In the genomic region with DNA sequence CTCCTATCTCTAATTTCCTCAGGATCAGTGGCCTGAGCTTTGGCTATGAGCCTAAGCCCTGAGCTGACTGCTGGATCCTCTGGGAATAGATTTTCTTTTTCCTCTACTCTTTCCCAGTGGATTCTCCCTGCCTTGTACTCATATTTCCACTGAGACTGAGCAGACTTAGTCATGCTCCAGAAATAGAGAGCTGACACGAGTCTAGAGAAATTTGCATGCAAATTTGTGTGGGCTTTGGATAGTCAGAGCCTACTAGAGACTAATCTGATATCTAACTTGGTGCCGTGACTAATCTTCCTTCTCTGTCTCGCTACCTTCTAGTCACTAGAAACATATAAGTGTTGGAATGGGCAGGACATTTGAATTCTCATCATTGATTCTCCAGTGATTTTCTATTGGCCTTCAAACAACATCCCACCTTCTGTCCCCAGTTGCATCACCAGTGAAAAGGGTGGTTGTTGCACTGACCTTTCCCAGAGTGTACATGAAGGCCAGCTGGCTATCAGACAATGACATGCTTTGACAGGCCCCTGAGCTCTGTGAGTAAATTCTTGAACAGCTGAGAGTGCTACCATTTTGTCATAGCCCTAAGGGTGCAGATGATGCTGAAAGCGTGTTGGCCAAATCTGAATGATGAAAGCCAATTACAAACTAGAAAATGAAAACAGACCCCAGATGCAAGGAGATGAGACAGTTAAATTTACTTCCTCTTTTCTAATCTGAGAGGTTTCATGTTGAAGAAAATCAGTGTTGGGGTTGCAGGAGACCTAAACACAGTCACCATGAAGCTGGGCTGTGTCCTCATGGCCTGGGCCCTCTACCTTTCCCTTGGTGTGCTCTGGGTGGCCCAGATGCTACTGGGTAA, we compare ENCODE assay signal across 1 cellular context.
TF ChIP-seq lines count a peak whose summit lies in the region.

A gene with protein sequence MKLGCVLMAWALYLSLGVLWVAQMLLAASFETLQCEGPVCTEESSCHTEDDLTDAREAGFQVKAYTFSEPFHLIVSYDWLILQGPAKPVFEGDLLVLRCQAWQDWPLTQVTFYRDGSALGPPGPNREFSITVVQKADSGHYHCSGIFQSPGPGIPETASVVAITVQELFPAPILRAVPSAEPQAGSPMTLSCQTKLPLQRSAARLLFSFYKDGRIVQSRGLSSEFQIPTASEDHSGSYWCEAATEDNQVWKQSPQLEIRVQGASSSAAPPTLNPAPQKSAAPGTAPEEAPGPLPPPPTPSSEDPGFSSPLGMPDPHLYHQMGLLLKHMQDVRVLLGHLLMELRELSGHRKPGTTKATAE (plus strand): TSS at position 747 of the 865 bp plus-strand sequence. CDS start 36 bp downstream, at position 783.

TF ChIP-seq in K562, 482 proteins besides CTCF, POLR2A, EP300 and RAD21 (continued from another document and continues in another):
- TF ChIP-seq ZBTB40 (IDR thresholded peaks at IDR 0.05): no peak
- TF ChIP-seq ZBTB40 (CRISPR knock-in tag; IDR thresholded peaks at IDR 0.05): no peak
- no peak for TF ChIP-seq SMAD1 (IDR thresholded peaks at IDR 0.05; ENCODE audit: low read depth, low read length, partially characterized antibody)
- no peak for TF ChIP-seq MYBL2 (IDR thresholded peaks at IDR 0.05; ENCODE audit: low read depth)
- no peak for TF ChIP-seq MYBL2 (CRISPR knock-in tag; IDR thresholded peaks at IDR 0.05; ENCODE audit: borderline replicate concordance)
- TF ChIP-seq MEF2A (IDR thresholded peaks at IDR 0.05; ENCODE audit: control insufficient read depth, low read depth, low read length): peak; percentile 98
- 0 out of 2 replicates have a peak, but pooled peaks have one; percentile 25 for TF ChIP-seq ZNF395 (CRISPR knock-in tag; IDR thresholded peaks at IDR 0.05)
- no peak for TF ChIP-seq SLC30A9 (CRISPR knock-in tag; IDR thresholded peaks at IDR 0.05)
- no peak for TF ChIP-seq NUFIP1 (IDR thresholded peaks at IDR 0.05; ENCODE audit: partially characterized antibody)
- TF ChIP-seq, protein P1, sequence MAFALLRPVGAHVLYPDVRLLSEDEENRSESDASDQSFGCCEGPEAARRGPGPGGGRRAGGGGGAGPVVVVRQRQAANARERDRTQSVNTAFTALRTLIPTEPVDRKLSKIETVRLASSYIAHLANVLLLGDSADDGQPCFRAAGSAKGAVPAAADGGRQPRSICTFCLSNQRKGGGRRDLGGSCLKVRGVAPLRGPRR (CRISPR knock-in tag; IDR thresholded peaks at IDR 0.05): no peak
- no peak for TF ChIP-seq ZFP91 (CRISPR knock-in tag; IDR thresholded peaks at IDR 0.05)
- TF ChIP-seq, protein P2, sequence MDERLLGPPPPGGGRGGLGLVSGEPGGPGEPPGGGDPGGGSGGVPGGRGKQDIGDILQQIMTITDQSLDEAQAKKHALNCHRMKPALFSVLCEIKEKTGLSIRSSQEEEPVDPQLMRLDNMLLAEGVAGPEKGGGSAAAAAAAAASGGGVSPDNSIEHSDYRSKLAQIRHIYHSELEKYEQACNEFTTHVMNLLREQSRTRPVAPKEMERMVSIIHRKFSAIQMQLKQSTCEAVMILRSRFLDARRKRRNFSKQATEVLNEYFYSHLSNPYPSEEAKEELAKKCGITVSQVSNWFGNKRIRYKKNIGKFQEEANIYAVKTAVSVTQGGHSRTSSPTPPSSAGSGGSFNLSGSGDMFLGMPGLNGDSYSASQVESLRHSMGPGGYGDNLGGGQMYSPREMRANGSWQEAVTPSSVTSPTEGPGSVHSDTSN (CRISPR knock-in tag; IDR thresholded peaks at IDR 0.05; ENCODE audit: low read depth): no peak
- TF ChIP-seq, protein P2 (tag; conservative IDR thresholded peaks at IDR 0.05; ENCODE audit: low read depth): peak; percentile 57
- TF ChIP-seq ZNF717 (CRISPR knock-in tag; IDR thresholded peaks at IDR 0.05): no peak
- no peak for TF ChIP-seq NR2F6 (CRISPR knock-in tag; IDR thresholded peaks at IDR 0.05)
- no peak for TF ChIP-seq PTBP1 (IDR thresholded peaks at IDR 0.05; ENCODE audit: low read depth, low read length)
- TF ChIP-seq YBX1 (IDR thresholded peaks at IDR 0.05): no peak
- TF ChIP-seq RBM17 (IDR thresholded peaks at IDR 0.05; ENCODE audit: borderline replicate concordance, low read depth, low read length): no peak
- no peak for TF ChIP-seq ZNF41 (CRISPR knock-in tag; conservative IDR thresholded peaks at IDR 0.05)
- no peak for TF ChIP-seq NFXL1 (CRISPR knock-in tag; IDR thresholded peaks at IDR 0.05)
- 0 out of 2 replicates have a peak, but pooled peaks have one; percentile 22 for TF ChIP-seq DMBX1 (CRISPR knock-in tag; IDR thresholded peaks at IDR 0.05; ENCODE audit: borderline replicate concordance)
- no peak for TF ChIP-seq ZFX (CRISPR knock-in tag; IDR thresholded peaks at IDR 0.05)
- TF ChIP-seq CCAR2 (IDR thresholded peaks at IDR 0.05; ENCODE audit: low read depth, low read length): no peak
- no peak for TF ChIP-seq PHB2 (IDR thresholded peaks at IDR 0.05; ENCODE audit: low read depth)
- TF ChIP-seq ZHX1 (conservative IDR thresholded peaks at IDR 0.05; ENCODE audit: low read length): no peak
- no peak for TF ChIP-seq POLR3G (IDR thresholded peaks at IDR 0.05; ENCODE audit: extremely low read depth, insufficient read length, insufficient replicate concordance)
- TF ChIP-seq CHD4 (IDR thresholded peaks at IDR 0.05; ENCODE audit: insufficient read depth, insufficient replicate concordance, low read depth, low read length, poor library complexity, severe bottlenecking): no peak
- no peak for TF ChIP-seq ZNF3 (CRISPR knock-in tag; IDR thresholded peaks at IDR 0.05)
- no peak for TF ChIP-seq ZNF274 (IDR thresholded peaks at IDR 0.05; ENCODE audit: borderline replicate concordance, low read depth, low read length)
- TF ChIP-seq ZNF174 (CRISPR knock-in tag; IDR thresholded peaks at IDR 0.05): no peak
- TF ChIP-seq ZNF589 (CRISPR knock-in tag; IDR thresholded peaks at IDR 0.05; ENCODE audit: low read depth): peak; percentile 45; the same call in 1 of the 2 replicates
- no peak for TF ChIP-seq ZNF695 (CRISPR knock-in tag; IDR thresholded peaks at IDR 0.05)
- TF ChIP-seq ZNF436 (CRISPR knock-in tag; IDR thresholded peaks at IDR 0.05): no peak
- no peak for TF ChIP-seq ZNF830 (CRISPR knock-in tag; IDR thresholded peaks at IDR 0.05)
- no peak for TF ChIP-seq PHF20 (IDR thresholded peaks at IDR 0.05; ENCODE audit: partially characterized antibody)
- TF ChIP-seq ZNF184 (CRISPR knock-in tag; IDR thresholded peaks at IDR 0.05): no peak
- TF ChIP-seq KAT8 (IDR thresholded peaks at IDR 0.05; ENCODE audit: low read depth): no peak
- TF ChIP-seq TCF3 (CRISPR knock-in tag; IDR thresholded peaks at IDR 0.05): peak; percentile 57
- no peak for TF ChIP-seq NONO (IDR thresholded peaks at IDR 0.05; ENCODE audit: low read depth in 2 of 2, low read length in 1 of 2)
- TF ChIP-seq ZNF780A (CRISPR knock-in tag; IDR thresholded peaks at IDR 0.05): no peak
- no peak for TF ChIP-seq MCM7 (IDR thresholded peaks at IDR 0.05)
